Comparison of ENCODE assay signal across 10 cellular contexts in genomic region chr4:73221734-73222133, GRCh38. TPM values are rescaled to one million over a fixed set of nuclear protein-coding genes. Genes with fewer than 3 reads are reported as not detected.
DNase-seq lines count a peak whose midpoint lies in the region; ATAC-seq and TF ChIP-seq lines count a peak whose summit lies in the region.
"Had no signal": no experiment of that assay in that cellular context is flagged by ENCODE, and none has a peak within 500 bp of the region (broad histone marks: within the 10 kb centered on the region; RNA-seq: fewer than 3 reads in every experiment).

No MANE protein-coding gene starts in this region.

- no peaks in the 10 kb centered on the region for H3K27me3 Mint-ChIP-seq in naive B cell

- no peak for ATAC-seq in naive B cell (ENCODE audit: low read depth in 2 of 2)
- ATAC-seq in GM18873 (IDR thresholded peaks at IDR 0.05; ENCODE audit: low FRiP score, unreplicated experiment), result no peak

- in situ Hi-C loops in astrocyte of the spinal cord (cut with HindIII; ENCODE audit: low sequenced_read_pairs), result no loop called here

- no peaks in the 10 kb centered on the region for H3K9me3 ChIP-seq in BE2C

- no peaks in the 10 kb centered on the region for H3K36me3 Mint-ChIP-seq in naive B cell

- peak overlapping the region in 6 of 8 donors; percentile 6 to 61 (median 32) for H3K4me3 Mint-ChIP-seq in naive B cell

- H3K27ac Mint-ChIP-seq in naive B cell, result peak overlapping the region in 4 of 6 donors; percentile 52 to 89 (median 82)

- H3K36me3 ChIP-seq in BE2C, result no peaks in the 10 kb centered on the region; the same call in none of the 2 replicates

- peaks cover 21 to 44% (median 30%) of the 10 kb centered on the region in 3 donors for H3K4me1 Mint-ChIP-seq in naive B cell

- H3K4me1 ChIP-seq in BE2C, result peaks cover 6% of the 10 kb centered on the region; the same call in 1 of the 2 replicates

- no peaks in the 10 kb centered on the region for H3K9me3 Mint-ChIP-seq in naive B cell

- TF ChIP-seq CTCF in BE2C (IDR thresholded peaks at IDR 0.05; ENCODE audit: low read depth, low read length) (no peak), HFF-Myc (IDR thresholded peaks at IDR 0.05; ENCODE audit: low read depth, low read length, missing control alignments) (no peak), astrocyte of the spinal cord (IDR thresholded peaks at IDR 0.05; ENCODE audit: low read depth, low read length) (no peak)

- peak overlapping the region; percentile 76 for H3K4me3 ChIP-seq in BE2C (ENCODE audit: low read depth, low read length)
- H3K4me3 ChIP-seq in HFF-Myc (replicated peaks; ENCODE audit: low read depth, low read length), result peak overlapping the region; percentile 54
- H3K4me3 ChIP-seq in astrocyte of the spinal cord (ENCODE audit: low read depth, low read length), result peak overlapping the region; percentile 84

- no peaks in the 10 kb centered on the region for H3K27me3 ChIP-seq in BE2C

- no peak for DNase-seq in BE2C
- DNase-seq in HFF-Myc (ENCODE audit: extremely low read depth, low read depth), result no peak
- DNase-seq in astrocyte of the spinal cord (ENCODE audit: low read depth, low spot score), result no peak
- no peak for DNase-seq in naive B cell
- DNase-seq in DMS114 treated with DMSO at 0.1 percent for 48 hours (lab: John Stamatoyannopoulos, UW; ENCODE audit: unreplicated experiment), result no peak
- no peak for DNase-seq in NOMO-1 treated with DMSO at 0.1 percent for 48 hours (lab: John Stamatoyannopoulos, UW; ENCODE audit: unreplicated experiment)
- no peak for DNase-seq in stimulated activated CD4-positive, alpha-beta T cell treated with anti-CD3 and anti-CD28 coated beads, Interleukin-1b, Interleukin-23, amount 100 ng/mL, for 48 hours
- DNase-seq: amniotic stem cell, kidney had no signal

RNA-seq across cellular contexts. Expression of gene ANKRD17, which starts 36.9 kb away (rescaled TPM):
- polyA plus RNA-seq in BE2C (2012; ENCODE audit: insufficient read depth, insufficient read length, low read depth), result 32.7 TPM
- 10 to 100 TPM in 2 of 6 donors, 1 to 10 TPM in 4; 4.6 to 13.5 (median 8.7) TPM for polyA plus RNA-seq in naive B cell (ENCODE audit: low read depth in 6 of 6)
